Comparison of ENCODE assay signal across 14 cellular contexts in genomic region chr13:41613471-41613870, GRCh38.
A peak's percentile ranks its signal among the peaks of the same experiment; 100 is the strongest.
DNase-seq lines count a peak whose midpoint lies in the region; ATAC-seq and TF ChIP-seq lines count a peak whose summit lies in the region.
"Had no signal": no experiment of that assay in that cellular context is flagged by ENCODE, and none has a peak within 500 bp of the region (broad histone marks: within the 10 kb centered on the region; RNA-seq: fewer than 3 reads in every experiment).

No MANE protein-coding gene starts in this region.

- H4K91ac ChIP-seq in IMR-90 (ENCODE audit: insufficient read depth, low read depth, low read length), result peak overlapping the region; percentile 90

- peaks cover 31% of the 10 kb centered on the region for H3K9me1 ChIP-seq in IMR-90 (ENCODE audit: insufficient read depth, low read length)

- no peak overlapping the region for H2AK9ac ChIP-seq in IMR-90 (replicated peaks; ENCODE audit: low read depth, low read length, poor library complexity)

- H4K5ac ChIP-seq in IMR-90 (ENCODE audit: low read depth, low read length), result peak overlapping the region; percentile 93

- peak overlapping the region; percentile 46; the same call in 1 of the 2 replicates for H3K56ac ChIP-seq in IMR-90 (ENCODE audit: extremely low read depth, insufficient read depth, low read length)

- H3K27me3 Mint-ChIP-seq in CD8-positive, alpha-beta memory T cell, result no peaks in the 10 kb centered on the region

- peak overlapping the region; percentile 42 to 90; a peak in 3 of 4 replicates for H4K8ac ChIP-seq in IMR-90 (ENCODE audit: low read depth in 2 of 2, low read length in 2 of 2)

- H3K4me1 ChIP-seq in IMR-90 (ENCODE audit: control insufficient read depth, insufficient read depth, low read length), result peaks cover 33% of the 10 kb centered on the region
- H3K4me1 ChIP-seq in osteoblast (ENCODE audit: insufficient read depth, low read length), result peaks cover 30% of the 10 kb centered on the region
- no peaks in the 10 kb centered on the region for H3K4me1 ChIP-seq in CD8-positive, alpha-beta memory T cell (ENCODE audit: insufficient read depth, low read length)

- H3K4me3 ChIP-seq in AG04450 (ENCODE audit: low read depth, low read length), result no peak overlapping the region
- no peak overlapping the region for H3K4me3 ChIP-seq in IMR-90 (ENCODE audit: insufficient read depth, low read depth, low read length)
- H3K4me3 ChIP-seq in osteoblast (ENCODE audit: insufficient read depth, low read length), result no peak overlapping the region
- H3K4me3 ChIP-seq in CD8-positive, alpha-beta memory T cell (ENCODE audit: low read length), result no peak overlapping the region
- H3K4me3 ChIP-seq: GM12878 had no signal

- H3K79me1 ChIP-seq in IMR-90 (ENCODE audit: low read depth in 1 of 2, low read length in 2 of 2), result peaks cover 0 to 21% of the 10 kb centered on the region in 2 experiments; a peak in 2 of 4 replicates

- no peak for ATAC-seq in IMR-90 (ENCODE audit: low read depth)
- ATAC-seq: GM12878, WTC11 had no signal

- no peak overlapping the region for H3K9ac ChIP-seq in IMR-90 (ENCODE audit: low read depth, low read length)
- H3K9ac ChIP-seq: KMS-11 had no signal

- H3K4me2 ChIP-seq in IMR-90 (ENCODE audit: low read depth, low read length), result no peak overlapping the region; the same call in 1 of the 2 replicates
- peak overlapping the region; percentile 0 for H3K4me2 ChIP-seq in osteoblast (ENCODE audit: insufficient read depth, low read length)
- H3K4me2 ChIP-seq: KMS-11 had no signal

- peak overlapping the region; percentile 98 for H3K18ac ChIP-seq in IMR-90 (ENCODE audit: low read depth, low read length)

- peak overlapping the region; percentile 91 for H2BK20ac ChIP-seq in IMR-90 (ENCODE audit: low read depth, low read length)

- H3K27me3 ChIP-seq in AG04450 (ENCODE audit: control insufficient read depth, insufficient read depth, low read length), result no peaks in the 10 kb centered on the region
- no peaks in the 10 kb centered on the region for H3K27me3 ChIP-seq in IMR-90 (ENCODE audit: control insufficient read depth, insufficient read depth, low read length)
- no peaks in the 10 kb centered on the region for H3K27me3 ChIP-seq in osteoblast (ENCODE audit: insufficient read depth, low read length)
- H3K27me3 ChIP-seq in CD8-positive, alpha-beta memory T cell (ENCODE audit: insufficient read depth, low read length, poor library complexity, severe bottlenecking), result no peaks in the 10 kb centered on the region

- H2AK5ac ChIP-seq in IMR-90 (ENCODE audit: low read depth, low read length), result peak overlapping the region; percentile 96

- in situ Hi-C loops in IMR-90 (cut with MboI; ENCODE audit: low sequenced_read_pairs), result no loop called here

- no peak for DNase-seq in AG04450 (ENCODE audit: low read depth, low spot score)
- no peak for DNase-seq in IMR-90
- no peak for DNase-seq in epithelial cell of prostate (ENCODE audit: low read depth, low spot score)
- no peak for DNase-seq in osteoblast (ENCODE audit: insufficient read length, low spot score, missing footprints)
- no peak for DNase-seq in ureter (ENCODE audit: low spot score)
- DNase-seq in NCI-H1694 (lab: John Stamatoyannopoulos, UW), result no peak
- no peak for DNase-seq in DMS79 treated with DMSO at 0.1 percent for 48 hours (lab: John Stamatoyannopoulos, UW)
- no peak for DNase-seq in CD8-positive, alpha-beta memory T cell
- DNase-seq: activated effector memory CD4-positive, alpha-beta T cell treated with anti-CD3 and anti-CD28 coated beads, Interleukin-2, amount 50 U/mL, for 16 hours; NCI-H1105 treated with DMSO at 0.1 percent for 48 hours; stimulated activated CD4-positive, alpha-beta T cell treated with anti-CD3 and anti-CD28 coated beads, Interleukin-15, amount 100 ng/mL, for 24 hours had no signal

- no TSS peak for BruUV-seq in IMR-90 (replicated peaks; lab: Mats Ljungman, UMichigan)

- H3K4me1 Mint-ChIP-seq in CD8-positive, alpha-beta memory T cell, result no peaks in the 10 kb centered on the region
- H3K4me1 Mint-ChIP-seq: WTC11 had no signal

- peak overlapping the region; percentile 98 for H2BK120ac ChIP-seq in IMR-90 (ENCODE audit: low read depth, low read length)

- no peak for TF ChIP-seq POLR2A in IMR-90 (IDR thresholded peaks at IDR 0.05; ENCODE audit: low read depth, low read length)

- H3K27ac ChIP-seq in AG04450 (ENCODE audit: low read depth, low read length) (peak overlapping the region; percentile 95), IMR-90 (ENCODE audit: insufficient read depth, low read length) (peak overlapping the region; percentile 65), epithelial cell of prostate (peak overlapping the region; percentile 24), osteoblast (ENCODE audit: low read depth, low read length) (peak overlapping the region; percentile 36)
- H3K27ac ChIP-seq in CD8-positive, alpha-beta memory T cell (ENCODE audit: low read depth, low read length), result no peak overlapping the region
- H3K27ac ChIP-seq: KMS-11 had no signal

- H4K20me1 ChIP-seq in IMR-90 (ENCODE audit: insufficient read depth, low read length), result no peaks in the 10 kb centered on the region
- H4K20me1 ChIP-seq in osteoblast (ENCODE audit: insufficient read depth, low read length), result no peaks in the 10 kb centered on the region

- H3K4me3 Mint-ChIP-seq in CD8-positive, alpha-beta memory T cell, result no peak overlapping the region
- H3K4me3 Mint-ChIP-seq: WTC11 had no signal

- H3K14ac ChIP-seq in IMR-90 (replicated peaks; ENCODE audit: low read depth, low read length), result peak overlapping the region; percentile 89

- no peaks in the 10 kb centered on the region for H3K9me3 Mint-ChIP-seq in CD8-positive, alpha-beta memory T cell
- H3K9me3 Mint-ChIP-seq: WTC11 had no signal

- peak overlapping the region; percentile 96 for H3K4ac ChIP-seq in IMR-90 (ENCODE audit: low read depth, low read length)

- H3K23ac ChIP-seq in IMR-90 (ENCODE audit: low read depth, low read length), result peak overlapping the region; percentile 47; the same call in 1 of the 2 replicates

- CTCF ChIA-PET in AG04450 (lab: Charles Lee), result interaction anchor here (1.2 to 1.8 kb wide), 4 partner anchors 37 to 155 kb away, joined by 3 to 6 read pairs (median 4); no protein-coding TSS in a partner anchor
- CTCF ChIA-PET in IMR-90 (lab: Yijun Ruan, JAX), result interaction anchor here (1.3 kb wide), 2 partner anchors 39 to 153 kb away, joined by 3 read pairs; no protein-coding TSS in a partner anchor
- CTCF ChIA-PET in CD8-positive, alpha-beta memory T cell (lab: Charles Lee), result no interaction called here

- peaks cover 13 to 58% (median 22%) of the 10 kb centered on the region in 3 donors for H3K36me3 Mint-ChIP-seq in CD8-positive, alpha-beta memory T cell

- TF ChIP-seq CTCF in AG04450 (IDR thresholded peaks at IDR 0.05; ENCODE audit: low read depth, low read length) (no peak), IMR-90 (conservative IDR thresholded peaks at IDR 0.05; ENCODE audit: low read depth, low read length) (no peak), osteoblast (IDR thresholded peaks at IDR 0.05; ENCODE audit: extremely low read depth, low read depth, low read length) (no peak)

- H3K27ac Mint-ChIP-seq in CD8-positive, alpha-beta memory T cell, result no peak overlapping the region
- H3K27ac Mint-ChIP-seq: WTC11 had no signal

- H3K9me3 ChIP-seq in AG04450 (ENCODE audit: control insufficient read depth, insufficient read depth, low read length) (no peaks in the 10 kb centered on the region), IMR-90 (ENCODE audit: control insufficient read depth, insufficient read depth, low read length) (no peaks in the 10 kb centered on the region), osteoblast (ENCODE audit: low read depth, low read length) (no peaks in the 10 kb centered on the region)
- no peaks in the 10 kb centered on the region for H3K9me3 ChIP-seq in CD8-positive, alpha-beta memory T cell (ENCODE audit: low read length)

- H3K36me3 ChIP-seq in IMR-90 (ENCODE audit: control insufficient read depth, insufficient read depth, low read length), result 0 out of 2 replicates have a peak, but pooled peaks cover 2% of the 10 kb centered on the region
- peaks cover 5% of the 10 kb centered on the region for H3K36me3 ChIP-seq in osteoblast (ENCODE audit: insufficient read depth, low read length)
- peaks cover 22% of the 10 kb centered on the region for H3K36me3 ChIP-seq in CD8-positive, alpha-beta memory T cell (ENCODE audit: insufficient read depth, low read length)

- no CpG with 5 or more reads among the region's 1 CpG for WGBS in IMR-90 (ENCODE audit: extremely low coverage in 2 of 2, insufficient read length in 1 of 2), 2 experiments

- H2AFZ ChIP-seq in IMR-90 (replicated peaks; ENCODE audit: low read length, poor library complexity) (no peak overlapping the region), osteoblast (ENCODE audit: low read length) (no peak overlapping the region)

- dilution Hi-C loops in IMR-90 (cut with HindIII; ENCODE audit: low sequenced_read_pairs, unreplicated experiment), result no loop called here

- H2BK5ac ChIP-seq in IMR-90 (ENCODE audit: low read depth, low read length, poor library complexity, severe bottlenecking), result peak overlapping the region; percentile 70

- intact Hi-C loops in IMR-90 (cut with micrococcal nuclease), result no loop called here

- POLR2A ChIA-PET in AG04450 (lab: Yijun Ruan, JAX) (interaction anchor here (0.6 to 1.3 kb wide), 7 partner anchors 9 to 413 kb away, joined by 3 to 8 read pairs (median 4); no protein-coding TSS in a partner anchor), IMR-90 (lab: Charles Lee; ENCODE audit: unreplicated experiment) (no interaction called here)
- POLR2A ChIA-PET in CD8-positive, alpha-beta memory T cell (lab: Charles Lee), result no interaction called here

- TF ChIP-seq RAD21 in IMR-90 (IDR thresholded peaks at IDR 0.05; ENCODE audit: low read length), result no peak

- H2BK15ac ChIP-seq in IMR-90 (ENCODE audit: low read depth, low read length), result peak overlapping the region; percentile 77

- no peaks in the 10 kb centered on the region for H3K79me2 ChIP-seq in osteoblast (ENCODE audit: insufficient read depth, low read length)

TF ChIP-seq in IMR-90, 13 proteins besides CTCF, POLR2A, EP300 and RAD21 (continues in another document):
- TF ChIP-seq MAZ (IDR thresholded peaks at IDR 0.05; ENCODE audit: borderline replicate concordance, low read depth, low read length), result no peak
- no peak for TF ChIP-seq RCOR1 (IDR thresholded peaks at IDR 0.05; ENCODE audit: insufficient replicate concordance, low read length)
- no peak for TF ChIP-seq USF2 (IDR thresholded peaks at IDR 0.05; ENCODE audit: low read depth, low read length)
- TF ChIP-seq BHLHE40 (IDR thresholded peaks at IDR 0.05; ENCODE audit: low read depth, low read length), result no peak
- TF ChIP-seq SMC3 (IDR thresholded peaks at IDR 0.05; ENCODE audit: low read depth, low read length), result no peak
